In genomic region chr17:57849874-57850754, GRCh38 we compare ENCODE assay signal across 8 cellular contexts. TPM values are rescaled to one million over a fixed set of nuclear protein-coding genes. Genes with fewer than 3 reads are reported as not detected.
A peak's percentile ranks its signal among the peaks of the same experiment; 100 is the strongest.
DNase-seq lines count a peak whose midpoint lies in the region; ATAC-seq and TF ChIP-seq lines count a peak whose summit lies in the region.

Gene MRPS23, minus strand, starts transcription at chr17:57850044. Its CDS starts 34 bp downstream, at chr17:57850010.

- peaks cover 21% of the 10 kb centered on the region for H3K4me1 Mint-ChIP-seq in activated T-helper 17 cell treated with anti-CD3 and anti-CD28 coated beads, Interleukin-2, amount 50 U/mL, for 72 hours
- peaks cover 33 to 36% of the 10 kb centered on the region in 2 donors for H3K4me1 Mint-ChIP-seq in natural killer cell

- CTCF ChIA-PET in RWPE1 (lab: Yijun Ruan, JAX) = interaction anchor here (0.6 to 0.7 kb wide), 2 partner anchors 34 to 112 kb away, joined by 3 read pairs; no protein-coding TSS in a partner anchor

- H3K9me3 Mint-ChIP-seq in activated T-helper 17 cell treated with anti-CD3 and anti-CD28 coated beads, Interleukin-2, amount 50 U/mL, for 72 hours = no peaks in the 10 kb centered on the region
- H3K9me3 Mint-ChIP-seq in natural killer cell = no peaks in the 10 kb centered on the region

- H3K27me3 Mint-ChIP-seq in activated T-helper 17 cell treated with anti-CD3 and anti-CD28 coated beads, Interleukin-2, amount 50 U/mL, for 72 hours = no peaks in the 10 kb centered on the region
- no peaks in the 10 kb centered on the region for H3K27me3 Mint-ChIP-seq in natural killer cell (ENCODE audit: low read depth in 2 of 2)

- H3K36me3 Mint-ChIP-seq in activated T-helper 17 cell treated with anti-CD3 and anti-CD28 coated beads, Interleukin-2, amount 50 U/mL, for 72 hours (ENCODE audit: low read depth) = peaks cover 51% of the 10 kb centered on the region
- H3K36me3 Mint-ChIP-seq in natural killer cell = no peaks in the 10 kb centered on the region

- H3K4me3 Mint-ChIP-seq in activated T-helper 17 cell treated with anti-CD3 and anti-CD28 coated beads, Interleukin-2, amount 50 U/mL, for 72 hours = peak within 1 kb of the TSS; percentile 99
- H3K4me3 Mint-ChIP-seq in natural killer cell = peak within 1 kb of the TSS; percentile 99

- POLR2A ChIA-PET in RWPE1 (lab: Yijun Ruan, JAX; ENCODE audit: low non-redundant PET) = interaction anchor here (0.6 to 1.2 kb wide), 3 partner anchors 13 to 157 kb away, joined by 3 read pairs; partner anchors contain the start of genes CUEDC1 and SRSF1

- H3K4me3 ChIP-seq in LNCaP clone FGC (ENCODE audit: low read depth, low read length) (peak within 1 kb of the TSS; percentile 86), fibroblast of mammary gland (ENCODE audit: control insufficient read depth, low read depth, low read length) (peak within 1 kb of the TSS; percentile 98)

- H3K27ac ChIP-seq in RWPE1 = peak within 1 kb of the TSS; percentile 95

- TF ChIP-seq CTCF in LNCaP clone FGC (IDR thresholded peaks at IDR 0.05; ENCODE audit: control insufficient read depth, extremely low read depth, insufficient read depth) (no peak), RWPE1 (conservative IDR thresholded peaks at IDR 0.05; ENCODE audit: low read depth) (no peak), fibroblast of mammary gland (conservative IDR thresholded peaks at IDR 0.05; ENCODE audit: control insufficient read depth, insufficient read depth, low read depth, low read length) (no peak), natural killer cell (IDR thresholded peaks at IDR 0.05) (no peak)

- DNase-seq in Daoy (ENCODE audit: low read depth) (peak; percentile 98), GOT3 (lab: John Stamatoyannopoulos, UW) (peak; percentile 92), LNCaP clone FGC (ENCODE audit: low read depth) (peak; percentile 98), RWPE1 (ENCODE audit: low spot score) (peak; percentile 91), fibroblast of mammary gland (ENCODE audit: low read depth) (peak; percentile 98), natural killer cell (peak; percentile 90)
- peak; percentile 98 for DNase-seq in stimulated activated naive CD4-positive, alpha-beta T cell treated with Interleukin-2 at 50 U/mL for 16 hours (lab: John Stamatoyannopoulos, UW)

- peak within 1 kb of the TSS; percentile 99 for H3K27ac Mint-ChIP-seq in activated T-helper 17 cell treated with anti-CD3 and anti-CD28 coated beads, Interleukin-2, amount 50 U/mL, for 72 hours
- H3K27ac Mint-ChIP-seq in natural killer cell = peak within 1 kb of the TSS; percentile 98 to 99

- intact Hi-C loops in natural killer cell (cut with micrococcal nuclease) = loop anchor here (1.0 kb wide), 1 partner anchor 157 kb away; the partner anchor contains the start of gene SRSF1

- peak; percentile 93 for ATAC-seq in activated T-helper 17 cell treated with anti-CD3 and anti-CD28 coated beads, Interleukin-2, amount 50 U/mL, for 72 hours (replicated peaks)
- peak; percentile 93 to 99 (median 96) for ATAC-seq in natural killer cell

RNA-seq across cellular contexts. Expression of gene MRPS23, which starts in this region (rescaled TPM):
- total RNA-seq in Daoy (2014; rRNA removed; shearing (Covaris generic)) = 34.0 and 51.2 TPM in 2 replicates
- 10 to 100 TPM; 27.5 to 48.5 TPM for total RNA-seq in activated T-helper 17 cell treated with anti-CD3 and anti-CD28 coated beads, Interleukin-2, amount 50 U/mL, for 72 hours
- 10 to 100 TPM; 12.8 to 17.3 (median 17.2) TPM for total RNA-seq in natural killer cell

Comparison
In these comparisons a context has a peak if more than half of its experiments do, and no peak if none do; other contexts are left out.
1. Peak in every context shown above with its lines: DNase-seq, ATAC-seq, H3K4me3 ChIP-seq and H3K27ac ChIP-seq.